ENCODE assay signal across 1 cellular context in the genomic region with DNA sequence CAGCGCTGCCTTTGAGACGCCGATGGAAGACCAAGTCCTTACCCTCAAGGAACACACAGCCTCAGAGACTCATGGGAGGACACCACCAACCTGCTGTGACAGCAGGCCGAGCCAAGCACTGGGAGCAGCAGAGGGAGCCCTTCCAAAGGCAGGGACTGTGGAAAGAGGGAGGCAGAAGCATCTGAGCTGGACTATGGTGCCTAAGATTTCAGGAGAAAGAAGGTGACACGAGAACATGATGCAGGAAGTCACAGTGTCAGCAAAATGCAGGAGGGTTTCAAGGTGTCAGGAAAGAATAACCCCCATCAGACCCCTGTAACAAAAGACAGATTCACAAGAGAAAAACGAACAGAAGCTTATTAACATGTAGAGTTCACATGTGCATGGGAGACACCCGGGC.
TF ChIP-seq lines count a peak whose summit lies in the region.

No MANE protein-coding gene starts in this region.

TF ChIP-seq in K562, 482 proteins besides CTCF, POLR2A, EP300 and RAD21 (continued from another document):
- TF ChIP-seq, protein P1, sequence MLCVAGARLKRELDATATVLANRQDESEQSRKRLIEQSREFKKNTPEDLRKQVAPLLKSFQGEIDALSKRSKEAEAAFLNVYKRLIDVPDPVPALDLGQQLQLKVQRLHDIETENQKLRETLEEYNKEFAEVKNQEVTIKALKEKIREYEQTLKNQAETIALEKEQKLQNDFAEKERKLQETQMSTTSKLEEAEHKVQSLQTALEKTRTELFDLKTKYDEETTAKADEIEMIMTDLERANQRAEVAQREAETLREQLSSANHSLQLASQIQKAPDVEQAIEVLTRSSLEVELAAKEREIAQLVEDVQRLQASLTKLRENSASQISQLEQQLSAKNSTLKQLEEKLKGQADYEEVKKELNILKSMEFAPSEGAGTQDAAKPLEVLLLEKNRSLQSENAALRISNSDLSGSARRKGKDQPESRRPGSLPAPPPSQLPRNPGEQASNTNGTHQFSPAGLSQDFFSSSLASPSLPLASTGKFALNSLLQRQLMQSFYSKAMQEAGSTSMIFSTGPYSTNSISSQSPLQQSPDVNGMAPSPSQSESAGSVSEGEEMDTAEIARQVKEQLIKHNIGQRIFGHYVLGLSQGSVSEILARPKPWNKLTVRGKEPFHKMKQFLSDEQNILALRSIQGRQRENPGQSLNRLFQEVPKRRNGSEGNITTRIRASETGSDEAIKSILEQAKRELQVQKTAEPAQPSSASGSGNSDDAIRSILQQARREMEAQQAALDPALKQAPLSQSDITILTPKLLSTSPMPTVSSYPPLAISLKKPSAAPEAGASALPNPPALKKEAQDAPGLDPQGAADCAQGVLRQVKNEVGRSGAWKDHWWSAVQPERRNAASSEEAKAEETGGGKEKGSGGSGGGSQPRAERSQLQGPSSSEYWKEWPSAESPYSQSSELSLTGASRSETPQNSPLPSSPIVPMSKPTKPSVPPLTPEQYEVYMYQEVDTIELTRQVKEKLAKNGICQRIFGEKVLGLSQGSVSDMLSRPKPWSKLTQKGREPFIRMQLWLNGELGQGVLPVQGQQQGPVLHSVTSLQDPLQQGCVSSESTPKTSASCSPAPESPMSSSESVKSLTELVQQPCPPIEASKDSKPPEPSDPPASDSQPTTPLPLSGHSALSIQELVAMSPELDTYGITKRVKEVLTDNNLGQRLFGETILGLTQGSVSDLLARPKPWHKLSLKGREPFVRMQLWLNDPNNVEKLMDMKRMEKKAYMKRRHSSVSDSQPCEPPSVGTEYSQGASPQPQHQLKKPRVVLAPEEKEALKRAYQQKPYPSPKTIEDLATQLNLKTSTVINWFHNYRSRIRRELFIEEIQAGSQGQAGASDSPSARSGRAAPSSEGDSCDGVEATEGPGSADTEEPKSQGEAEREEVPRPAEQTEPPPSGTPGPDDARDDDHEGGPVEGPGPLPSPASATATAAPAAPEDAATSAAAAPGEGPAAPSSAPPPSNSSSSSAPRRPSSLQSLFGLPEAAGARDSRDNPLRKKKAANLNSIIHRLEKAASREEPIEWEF (CRISPR knock-in tag; IDR thresholded peaks at IDR 0.05) = no peak
- TF ChIP-seq JUN (IDR thresholded peaks at IDR 0.05; ENCODE audit: borderline replicate concordance, low read depth, low read length) (no peak), JUN (CRISPR knock-in tag; IDR thresholded peaks at IDR 0.05; ENCODE audit: borderline replicate concordance) (no peak), ZEB2 (IDR thresholded peaks at IDR 0.05) (no peak), ZNF224 (CRISPR knock-in tag; IDR thresholded peaks at IDR 0.05) (no peak), PYGO2 (tag; IDR thresholded peaks at IDR 0.05) (no peak), NFYB (IDR thresholded peaks at IDR 0.05; ENCODE audit: extremely low read depth, insufficient read length) (no peak), BRD9 (IDR thresholded peaks at IDR 0.05; ENCODE audit: low read depth, partially characterized antibody) (no peak), SRSF7 (optimal IDR thresholded peaks at IDR 0.05; ENCODE audit: low read depth, low read length) (no peak), ZNF699 (CRISPR knock-in tag; IDR thresholded peaks at IDR 0.05; ENCODE audit: insufficient replicate concordance) (no peak)
- TF ChIP-seq, protein P2, sequence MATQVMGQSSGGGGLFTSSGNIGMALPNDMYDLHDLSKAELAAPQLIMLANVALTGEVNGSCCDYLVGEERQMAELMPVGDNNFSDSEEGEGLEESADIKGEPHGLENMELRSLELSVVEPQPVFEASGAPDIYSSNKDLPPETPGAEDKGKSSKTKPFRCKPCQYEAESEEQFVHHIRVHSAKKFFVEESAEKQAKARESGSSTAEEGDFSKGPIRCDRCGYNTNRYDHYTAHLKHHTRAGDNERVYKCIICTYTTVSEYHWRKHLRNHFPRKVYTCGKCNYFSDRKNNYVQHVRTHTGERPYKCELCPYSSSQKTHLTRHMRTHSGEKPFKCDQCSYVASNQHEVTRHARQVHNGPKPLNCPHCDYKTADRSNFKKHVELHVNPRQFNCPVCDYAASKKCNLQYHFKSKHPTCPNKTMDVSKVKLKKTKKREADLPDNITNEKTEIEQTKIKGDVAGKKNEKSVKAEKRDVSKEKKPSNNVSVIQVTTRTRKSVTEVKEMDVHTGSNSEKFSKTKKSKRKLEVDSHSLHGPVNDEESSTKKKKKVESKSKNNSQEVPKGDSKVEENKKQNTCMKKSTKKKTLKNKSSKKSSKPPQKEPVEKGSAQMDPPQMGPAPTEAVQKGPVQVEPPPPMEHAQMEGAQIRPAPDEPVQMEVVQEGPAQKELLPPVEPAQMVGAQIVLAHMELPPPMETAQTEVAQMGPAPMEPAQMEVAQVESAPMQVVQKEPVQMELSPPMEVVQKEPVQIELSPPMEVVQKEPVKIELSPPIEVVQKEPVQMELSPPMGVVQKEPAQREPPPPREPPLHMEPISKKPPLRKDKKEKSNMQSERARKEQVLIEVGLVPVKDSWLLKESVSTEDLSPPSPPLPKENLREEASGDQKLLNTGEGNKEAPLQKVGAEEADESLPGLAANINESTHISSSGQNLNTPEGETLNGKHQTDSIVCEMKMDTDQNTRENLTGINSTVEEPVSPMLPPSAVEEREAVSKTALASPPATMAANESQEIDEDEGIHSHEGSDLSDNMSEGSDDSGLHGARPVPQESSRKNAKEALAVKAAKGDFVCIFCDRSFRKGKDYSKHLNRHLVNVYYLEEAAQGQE (CRISPR knock-in tag; IDR thresholded peaks at IDR 0.05; ENCODE audit: low read depth) = no peak
- TF ChIP-seq, protein P3, sequence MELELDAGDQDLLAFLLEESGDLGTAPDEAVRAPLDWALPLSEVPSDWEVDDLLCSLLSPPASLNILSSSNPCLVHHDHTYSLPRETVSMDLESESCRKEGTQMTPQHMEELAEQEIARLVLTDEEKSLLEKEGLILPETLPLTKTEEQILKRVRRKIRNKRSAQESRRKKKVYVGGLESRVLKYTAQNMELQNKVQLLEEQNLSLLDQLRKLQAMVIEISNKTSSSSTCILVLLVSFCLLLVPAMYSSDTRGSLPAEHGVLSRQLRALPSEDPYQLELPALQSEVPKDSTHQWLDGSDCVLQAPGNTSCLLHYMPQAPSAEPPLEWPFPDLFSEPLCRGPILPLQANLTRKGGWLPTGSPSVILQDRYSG (tag; conservative IDR thresholded peaks at IDR 0.05; ENCODE audit: low read depth) = no peak
